35 cellular contexts compared by ENCODE assay signal in the genomic region with DNA sequence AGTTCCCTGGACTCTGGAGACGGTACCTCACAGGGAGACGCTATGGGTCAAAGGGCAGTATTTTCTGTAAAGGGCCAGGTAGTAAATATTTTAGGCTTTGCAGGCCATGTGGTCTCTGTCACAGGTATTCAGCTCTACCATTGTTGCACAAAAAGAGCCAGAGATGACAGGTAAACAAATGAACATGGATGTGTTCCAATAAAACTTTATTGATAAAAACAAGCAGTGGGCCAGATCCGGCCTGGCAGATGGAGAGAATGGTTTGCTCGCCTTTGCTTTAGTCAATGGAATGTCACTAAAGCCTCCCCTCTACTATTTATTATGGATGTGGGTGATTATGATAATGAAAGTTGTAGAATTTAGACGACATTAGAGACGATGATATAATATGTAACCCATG. TPM values are rescaled to one million over a fixed set of nuclear protein-coding genes. Genes with fewer than 3 reads are reported as not detected.
"Had no signal": no experiment of that assay in that cellular context is flagged by ENCODE, and none has a peak within 500 bp of the region (broad histone marks: within the 10 kb centered on the region; RNA-seq: fewer than 3 reads in every experiment).

No MANE protein-coding gene starts in this region.

- H3K36me3 ChIP-seq: adrenal gland, brain microvascular endothelial cell, breast epithelium had no signal

- DNase-seq: activated B cell treated with CpG ODN at 0.5 μM for 24 hours; activated CD4-positive, alpha-beta memory T cell treated with anti-CD3 and anti-CD28 coated beads for 36 hours; activated CD4-positive, alpha-beta T cell treated with anti-CD3 and anti-CD28 coated beads for 4 hours; activated CD4-positive, alpha-beta T cell treated with anti-CD3 and anti-CD28 coated beads, Interleukin-2, amount 10 ng/mL, durations not matched to agents 24 days and 14 days; activated CD4-positive, alpha-beta T cell treated with anti-CD3 and anti-CD28 coated beads, Interleukin-2, amount 50 U/mL, for 1 hour; activated CD4-positive, alpha-beta T cell treated with anti-CD3 and anti-CD28 coated beads, Interleukin-2, amount 50 U/mL, for 4 hours; activated CD4-positive, CD25-positive, alpha-beta regulatory T cell treated with anti-CD3 and anti-CD28 coated beads, Interleukin-2, amount 50 U/mL, for 72 hours; activated CD8-positive, alpha-beta memory T cell treated with anti-CD3 and anti-CD28 coated beads, Interleukin-2, amount 50 U/mL, for 4 hours; activated CD8-positive, alpha-beta T cell treated with anti-CD3 and anti-CD28 coated beads for 36 hours; activated effector memory CD4-positive, alpha-beta T cell treated with anti-CD3 and anti-CD28 coated beads, Interleukin-2, amount 50 U/mL, for 16 hours; activated gamma-delta T cell treated with Interleukin-2 at 50 U/mL for 16 hours; activated naive CD4-positive, alpha-beta T cell; activated naive CD4-positive, alpha-beta T cell treated with anti-CD3 and anti-CD28 coated beads for 36 hours; activated naive CD4-positive, alpha-beta T cell treated with anti-CD3 and anti-CD28 coated beads, Interleukin-2, amount 50 U/mL, for 16 hours; activated naive CD8-positive, alpha-beta T cell treated with anti-CD3 and anti-CD28 coated beads for 36 hours; activated T-cell treated with anti-CD3 and anti-CD28 coated beads for 4 hours; activated T-cell treated with anti-CD3 and anti-CD28 coated beads, Interleukin-2, amount 50 U/mL, for 1 hour; activated T-cell treated with anti-CD3 and anti-CD28 coated beads, Interleukin-2, amount 50 U/mL, for 4 hours; activated T-cell treated with anti-CD3 and anti-CD28 coated beads, Interleukin-2, amount 50 U/mL, for 72 hours; adrenal gland; amniotic stem cell; aorta; body of pancreas; brain microvascular endothelial cell; central memory CD4-positive, alpha-beta T cell; T-helper 2 cell; T-helper 9 cell had no signal

- H3K4me3 ChIP-seq: adrenal gland, body of pancreas, breast epithelium had no signal

- ATAC-seq: activated CD8-positive, alpha-beta T cell treated with anti-CD3 and anti-CD28 coated beads for 36 hours; activated naive CD4-positive, alpha-beta T cell treated with anti-CD3 and anti-CD28 coated beads, Interleukin-2, amount 50 U/mL, for 72 hours; activated T-cell treated with anti-CD3 and anti-CD28 coated beads, Interleukin-2, amount 50 U/mL, for 4 hours; activated T-cell treated with anti-CD3 and anti-CD28 coated beads, Interleukin-2, amount 50 U/mL, for 72 hours; activated T-helper 17 cell treated with anti-CD3 and anti-CD28 coated beads, Interleukin-2, amount 50 U/mL, for 72 hours; body of pancreas had no signal

- FAIRE-seq: astrocyte, TTC549 had no signal

- H3K9me3 ChIP-seq: adrenal gland, body of pancreas, breast epithelium had no signal

- H3K4me1 ChIP-seq: breast epithelium had no signal

- H3K27ac ChIP-seq: adrenal gland, body of pancreas, brain microvascular endothelial cell, breast epithelium, VCaP had no signal

- H3K27me3 ChIP-seq: adrenal gland, body of pancreas, brain microvascular endothelial cell, breast epithelium had no signal

RNA-seq across cellular contexts. Expression of a gene that starts 8.9 kb away (rescaled TPM):
- total RNA-seq: activated CD4-positive, alpha-beta T cell treated with anti-CD3 and anti-CD28 coated beads, Interleukin-2, amount 10 ng/mL, durations not matched to agents 24 days and 14 days; activated naive CD4-positive, alpha-beta T cell treated with anti-CD3 and anti-CD28 coated beads for 36 hours; activated naive CD4-positive, alpha-beta T cell treated with anti-CD3 and anti-CD28 coated beads, Interleukin-2, amount 50 U/mL, for 72 hours; activated T-helper 17 cell treated with anti-CD3 and anti-CD28 coated beads, Interleukin-2, amount 50 U/mL, for 72 hours; aorta; astrocyte; body of pancreas; cardiac septum; cerebellum had no signal
